23 cellular contexts compared by ENCODE assay signal in genomic region chr6:135093578-135093977, GRCh38. TPM values are rescaled to one million over a fixed set of nuclear protein-coding genes. Genes with fewer than 3 reads are reported as not detected.
DNase-seq lines count a peak whose midpoint lies in the region; ATAC-seq and TF ChIP-seq lines count a peak whose summit lies in the region.
"Had no signal": no experiment of that assay in that cellular context is flagged by ENCODE, and none has a peak within 500 bp of the region (broad histone marks: within the 10 kb centered on the region; RNA-seq: fewer than 3 reads in every experiment).

No MANE protein-coding gene starts in this region.

- no peak for TF ChIP-seq EP300 in sigmoid colon (IDR thresholded peaks at IDR 0.05)

- WGBS in sigmoid colon, 2 donors, result 67 to 83% methylated on average over 5 of the region's 5 CpGs

- no peak for TF ChIP-seq CTCF in NB4 (IDR thresholded peaks at IDR 0.05; ENCODE audit: low read depth, low read length)
- TF ChIP-seq CTCF in sigmoid colon (IDR thresholded peaks at IDR 0.05), result no peak
- no peak for TF ChIP-seq CTCF in WTC11 (IDR thresholded peaks at IDR 0.05)

- no peaks in the 10 kb centered on the region for H3K9me3 Mint-ChIP-seq in stimulated activated naive CD8-positive, alpha-beta T cell treated with anti-CD3 and anti-CD28 coated beads, Interleukin-15, Interleukin-2, amounts not matched to agents 100 ng/mL and 50 ng/mL, for 24 hours
- H3K9me3 Mint-ChIP-seq in stimulated activated naive CD8-positive, alpha-beta T cell treated with anti-CD3 and anti-CD28 coated beads, Interleukin-15, amount 100 ng/mL, for 72 hours, result peaks cover under 1 to 6% of the 10 kb centered on the region in 2 donors
- H3K9me3 Mint-ChIP-seq in activated naive CD8-positive, alpha-beta T cell (ENCODE audit: low read depth), result no peaks in the 10 kb centered on the region
- H3K9me3 Mint-ChIP-seq in WTC11, result no peaks in the 10 kb centered on the region
- H3K9me3 Mint-ChIP-seq: activated T-cell treated with anti-CD3 and anti-CD28 coated beads, Interleukin-2, amount 50 U/mL, for 4 hours; neural progenitor cell had no signal

- no peak overlapping the region for H3K4me3 Mint-ChIP-seq in stimulated activated naive CD8-positive, alpha-beta T cell treated with anti-CD3 and anti-CD28 coated beads, Interleukin-15, Interleukin-2, amounts not matched to agents 100 ng/mL and 50 ng/mL, for 24 hours
- H3K4me3 Mint-ChIP-seq in stimulated activated naive CD8-positive, alpha-beta T cell treated with anti-CD3 and anti-CD28 coated beads, Interleukin-15, amount 100 ng/mL, for 72 hours, result no peak overlapping the region
- H3K4me3 Mint-ChIP-seq in activated naive CD8-positive, alpha-beta T cell, result no peak overlapping the region
- H3K4me3 Mint-ChIP-seq in WTC11, result no peak overlapping the region
- H3K4me3 Mint-ChIP-seq: neural progenitor cell had no signal

- H3K27ac Mint-ChIP-seq in stimulated activated naive CD8-positive, alpha-beta T cell treated with anti-CD3 and anti-CD28 coated beads, Interleukin-15, Interleukin-2, amounts not matched to agents 100 ng/mL and 50 ng/mL, for 24 hours, result peak overlapping the region; percentile 50
- no peak overlapping the region for H3K27ac Mint-ChIP-seq in stimulated activated naive CD8-positive, alpha-beta T cell treated with anti-CD3 and anti-CD28 coated beads, Interleukin-15, amount 100 ng/mL, for 72 hours
- H3K27ac Mint-ChIP-seq in activated naive CD8-positive, alpha-beta T cell, result peak overlapping the region; percentile 96
- no peak overlapping the region for H3K27ac Mint-ChIP-seq in WTC11
- H3K27ac Mint-ChIP-seq: neural progenitor cell had no signal

- no peaks in the 10 kb centered on the region for H3K27me3 ChIP-seq in sigmoid colon
- H3K27me3 ChIP-seq: gastroesophageal sphincter, hepatocyte, neural progenitor cell, spleen, upper lobe of left lung had no signal

- H3K4me3 ChIP-seq in NB4 (ENCODE audit: low read depth, low read length) (no peak overlapping the region), sigmoid colon (no peak overlapping the region)
- H3K4me3 ChIP-seq: gastroesophageal sphincter, hepatocyte, neural progenitor cell, spleen, upper lobe of left lung had no signal

- H3K4me1 Mint-ChIP-seq in stimulated activated naive CD8-positive, alpha-beta T cell treated with anti-CD3 and anti-CD28 coated beads, Interleukin-15, Interleukin-2, amounts not matched to agents 100 ng/mL and 50 ng/mL, for 24 hours (ENCODE audit: low read depth), result peaks cover 82% of the 10 kb centered on the region
- peaks cover 75% of the 10 kb centered on the region for H3K4me1 Mint-ChIP-seq in stimulated activated naive CD8-positive, alpha-beta T cell treated with anti-CD3 and anti-CD28 coated beads, Interleukin-15, amount 100 ng/mL, for 72 hours
- H3K4me1 Mint-ChIP-seq in activated naive CD8-positive, alpha-beta T cell (ENCODE audit: low read depth), result peaks cover 80% of the 10 kb centered on the region
- peaks cover 4% of the 10 kb centered on the region; the same call in 1 of the 2 replicates for H3K4me1 Mint-ChIP-seq in WTC11
- H3K4me1 Mint-ChIP-seq: neural progenitor cell had no signal

- TF ChIP-seq POLR2A in NB4 (IDR thresholded peaks at IDR 0.05; ENCODE audit: extremely low read depth, insufficient read length) (no peak), sigmoid colon (IDR thresholded peaks at IDR 0.05) (no peak)

- intact Hi-C loops in sigmoid colon (cut with DNase I), result no loop called here

- no peaks in the 10 kb centered on the region for H3K36me3 ChIP-seq in sigmoid colon
- H3K36me3 ChIP-seq: gastroesophageal sphincter, neural progenitor cell, spleen, upper lobe of left lung had no signal

- no peaks in the 10 kb centered on the region for H3K4me1 ChIP-seq in sigmoid colon
- H3K4me1 ChIP-seq: gastroesophageal sphincter, neural progenitor cell, parathyroid adenoma, upper lobe of left lung had no signal

- CTCF ChIA-PET in WTC11 (lab: Charles Lee), result no interaction called here

- H3K9me3 ChIP-seq in sigmoid colon, result no peaks in the 10 kb centered on the region
- H3K9me3 ChIP-seq: gastroesophageal sphincter, spleen, upper lobe of left lung had no signal

- no peaks in the 10 kb centered on the region for H3K27me3 Mint-ChIP-seq in stimulated activated naive CD8-positive, alpha-beta T cell treated with anti-CD3 and anti-CD28 coated beads, Interleukin-15, Interleukin-2, amounts not matched to agents 100 ng/mL and 50 ng/mL, for 24 hours
- H3K27me3 Mint-ChIP-seq in stimulated activated naive CD8-positive, alpha-beta T cell treated with anti-CD3 and anti-CD28 coated beads, Interleukin-15, amount 100 ng/mL, for 72 hours, result no peaks in the 10 kb centered on the region
- H3K27me3 Mint-ChIP-seq in activated naive CD8-positive, alpha-beta T cell, result no peaks in the 10 kb centered on the region
- no peaks in the 10 kb centered on the region for H3K27me3 Mint-ChIP-seq in WTC11 (ENCODE audit: low read depth)

- no peak overlapping the region for H3K27ac ChIP-seq in sigmoid colon
- H3K27ac ChIP-seq: gastroesophageal sphincter, hepatocyte, KMS-11, neural progenitor cell, parathyroid adenoma, upper lobe of left lung had no signal

- POLR2A ChIA-PET in WTC11 (lab: Charles Lee), result interaction anchor here (1.5 kb wide), 1 partner anchor 39 kb away, joined by 3 read pairs; the partner anchor contains the start of gene HBS1L

- DNase-seq in stimulated activated naive CD8-positive, alpha-beta T cell treated with anti-CD3 and anti-CD28 coated beads, Interleukin-15, amount 100 ng/mL, for 72 hours, result no peak
- peak; percentile 26 for DNase-seq in NB4 (ENCODE audit: low read depth)
- DNase-seq in sigmoid colon, result no peak
- DNase-seq in WTC11 (ENCODE audit: low spot score), result no peak
- DNase-seq in activated gamma-delta T cell treated with Interleukin-2 at 50 U/mL for 16 hours, result no peak
- DNase-seq: C1 segment of cervical spinal cord, dermis blood vessel endothelial cell, EL, left cardiac atrium, mammary epithelial cell, MV-4-11, NCI-H146, spleen, upper lobe of left lung had no signal

- H3K36me3 Mint-ChIP-seq in stimulated activated naive CD8-positive, alpha-beta T cell treated with anti-CD3 and anti-CD28 coated beads, Interleukin-15, Interleukin-2, amounts not matched to agents 100 ng/mL and 50 ng/mL, for 24 hours (ENCODE audit: low read depth), result no peaks in the 10 kb centered on the region
- H3K36me3 Mint-ChIP-seq in activated naive CD8-positive, alpha-beta T cell, result peaks cover 5% of the 10 kb centered on the region
- no peaks in the 10 kb centered on the region for H3K36me3 Mint-ChIP-seq in WTC11
- H3K36me3 Mint-ChIP-seq: neural progenitor cell had no signal

- ATAC-seq in stimulated activated naive CD8-positive, alpha-beta T cell treated with anti-CD3 and anti-CD28 coated beads, Interleukin-15, amount 100 ng/mL, for 72 hours, result no peak
- ATAC-seq in WTC11, result no peak
- ATAC-seq: gastroesophageal sphincter, left cardiac atrium, SK-N-SH treated with all-trans-retinoic acid at 6 μM for 48 hours had no signal

TF ChIP-seq in WTC11, 78 proteins besides CTCF, POLR2A, EP300 and RAD21:
- no peak for TF ChIP-seq ZNF219 (CRISPR knock-in tag; IDR thresholded peaks at IDR 0.05; ENCODE audit: borderline replicate concordance)
- no peak for TF ChIP-seq TCF7 (CRISPR knock-in tag; IDR thresholded peaks at IDR 0.05; ENCODE audit: low read depth)
- no peak for TF ChIP-seq IRF2 (CRISPR knock-in tag; IDR thresholded peaks at IDR 0.05; ENCODE audit: borderline replicate concordance, low read depth)
- TF ChIP-seq RELA (CRISPR knock-in tag; IDR thresholded peaks at IDR 0.05; ENCODE audit: borderline replicate concordance), result no peak
- TF ChIP-seq PREB (CRISPR knock-in tag; IDR thresholded peaks at IDR 0.05; ENCODE audit: borderline replicate concordance), result no peak
- TF ChIP-seq ZNF671 (CRISPR knock-in tag; IDR thresholded peaks at IDR 0.05), result no peak
- no peak for TF ChIP-seq GRHL2 (CRISPR knock-in tag; IDR thresholded peaks at IDR 0.05; ENCODE audit: insufficient replicate concordance, severe bottlenecking)
- TF ChIP-seq EMX1 (CRISPR knock-in tag; IDR thresholded peaks at IDR 0.05), result no peak
- no peak for TF ChIP-seq NR1H2 (CRISPR knock-in tag; IDR thresholded peaks at IDR 0.05)
- TF ChIP-seq HMGXB4 (CRISPR knock-in tag; IDR thresholded peaks at IDR 0.05), result no peak
- TF ChIP-seq CDX4 (CRISPR knock-in tag; IDR thresholded peaks at IDR 0.05; ENCODE audit: borderline replicate concordance), result no peak
- no peak for TF ChIP-seq GABPB1 (CRISPR knock-in tag; IDR thresholded peaks at IDR 0.05)
TF ChIP-seq in WTC11: peak in this region for 0.

RNA-seq across cellular contexts. Expression of gene HBS1L, which starts 39.0 kb away (rescaled TPM):
- total RNA-seq in sigmoid colon (10 to 100 TPM; 37.1 to 61.9 (median 53.3) TPM), WTC11 (2021) (86.0 to 95.4 TPM (median 91.0 TPM) in 3 replicates)
- polyA plus RNA-seq in sigmoid colon, result 10 to 100 TPM; 14.4 to 35.8 (median 33.5) TPM

Comparison
In these comparisons a context has a peak if more than half of its experiments do, and no peak if none do; other contexts are left out.
1. H3K27ac Mint-ChIP-seq: peak in stimulated activated naive CD8-positive, alpha-beta T cell treated with anti-CD3 and anti-CD28 coated beads, Interleukin-15, Interleukin-2, amounts not matched to agents 100 ng/mL and 50 ng/mL, for 24 hours (single experiment) and activated naive CD8-positive, alpha-beta T cell (single experiment); none in stimulated activated naive CD8-positive, alpha-beta T cell treated with anti-CD3 and anti-CD28 coated beads, Interleukin-15, amount 100 ng/mL, for 72 hours (0 of 2) and WTC11 (single experiment).